ENCODE assay signal across 8 cellular contexts in the genomic region with DNA sequence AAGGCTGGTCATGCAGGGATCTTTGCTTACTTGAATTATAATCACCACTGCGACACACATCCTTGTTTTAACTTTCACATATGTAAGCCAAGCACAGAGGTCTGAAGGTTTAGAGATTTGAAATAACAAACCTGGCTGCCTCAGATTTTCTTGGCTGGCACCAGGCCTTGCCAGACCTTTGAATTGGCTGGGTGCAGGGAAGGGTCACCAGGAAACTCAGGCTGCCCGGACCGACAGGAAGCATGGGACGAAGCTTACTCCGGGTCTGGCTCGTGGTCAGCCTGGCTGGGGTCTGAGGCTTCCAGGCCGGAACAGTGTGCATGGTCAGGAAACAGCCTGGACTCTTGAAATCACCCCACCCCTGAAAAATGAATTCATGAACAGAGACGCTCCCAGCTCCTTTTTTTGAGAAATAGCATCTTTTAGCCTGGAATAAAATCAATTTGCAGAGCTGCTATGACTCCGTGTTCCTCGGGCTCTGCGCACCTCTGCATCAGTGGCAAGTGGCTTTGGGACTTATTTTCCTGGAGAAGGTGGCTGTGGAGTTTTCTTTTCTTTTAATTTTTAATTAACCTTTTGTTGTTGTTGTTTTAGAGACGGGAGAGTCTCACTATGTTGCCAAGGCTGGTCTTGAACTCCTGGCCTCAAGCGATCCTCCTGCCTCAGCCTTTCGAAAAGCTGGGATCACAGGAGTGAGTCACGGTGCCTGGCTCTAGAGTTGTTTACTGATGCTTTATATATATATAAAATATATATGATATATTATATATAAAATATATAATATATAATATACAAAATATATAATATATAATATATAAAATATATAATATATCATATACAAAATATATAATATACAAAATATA. TPM values are rescaled to one million over a fixed set of nuclear protein-coding genes. Genes with fewer than 3 reads are reported as not detected.
A peak's percentile ranks its signal among the peaks of the same experiment; 100 is the strongest.
DNase-seq lines count a peak whose midpoint lies in the region; ATAC-seq, FAIRE-seq and TF ChIP-seq lines count a peak whose summit lies in the region.
"Not testable (repeated sequence)": the region's sequence is repeated elsewhere in the genome, so short reads cannot be mapped to it uniquely, and the experiment has no call there.

No MANE protein-coding gene starts in this region.

- H3K4me1 ChIP-seq in ascending aorta, right atrium auricular region, psoas muscle, thyroid gland: not testable (repeated sequence)

- H3K9me3 ChIP-seq in ascending aorta, right atrium auricular region, psoas muscle, thyroid gland: not testable (repeated sequence)

- H3K27ac ChIP-seq in ascending aorta (peak overlapping the region; percentile 1 to 34), right atrium auricular region (peak overlapping the region; percentile 2 to 38), thyroid gland (peak overlapping the region in 2 of 3 donors; percentile 17 to 27)
- H3K27ac ChIP-seq in psoas muscle = not testable (repeated sequence)

- 32 to 50% (median 38%) methylated on average over 15 of the region's 15 CpGs for WGBS in psoas muscle, 3 donors
- WGBS in thyroid gland, 2 donors = 52 to 57% methylated on average over 12 to 15 of the region's 15 CpGs

- not testable (repeated sequence) for DNase-seq in H54 (ENCODE audit: insufficient read length, low spot score)
- DNase-seq in UCSD-AML1 (lab: John Stamatoyannopoulos, UW; ENCODE audit: unreplicated experiment) (peak; percentile 35), ascending aorta (ENCODE audit: low spot score in 2 of 2) (peak in 1 of 2 donors; percentile 78), fibroblast of the aortic adventitia (ENCODE audit: low read depth) (peak; percentile 18), right atrium auricular region (ENCODE audit: low spot score) (peak; percentile 68), mesenteric fat pad (ENCODE audit: low spot score) (peak; percentile 85), psoas muscle (peak; percentile 48 to 77), thyroid gland (peak; percentile 47 to 71)

- intact Hi-C loops in ascending aorta (cut with DNase I); psoas muscle (cut with DNase I); thyroid gland (cut with DNase I): not testable (repeated sequence)

- not testable (repeated sequence) for H3K27me3 ChIP-seq in ascending aorta; right atrium auricular region; psoas muscle (ENCODE audit: insufficient read depth in 3 of 3, low read length in 2 of 3); thyroid gland

- peak; percentile 33 for FAIRE-seq in H54 (lab: Jason Lieb, UNC)

- H3K4me3 ChIP-seq in ascending aorta; fibroblast of the aortic adventitia (ENCODE audit: low read depth, low read length); right atrium auricular region; psoas muscle; thyroid gland (replicated peaks in 1 of 3): not testable (repeated sequence)

- TF ChIP-seq POLR2A in H54 (IDR thresholded peaks at IDR 0.05; ENCODE audit: low read depth, low read length); thyroid gland (IDR thresholded peaks at IDR 0.05): not testable (repeated sequence)

- not testable (repeated sequence) for H3K36me3 ChIP-seq in ascending aorta; right atrium auricular region; psoas muscle (ENCODE audit: insufficient read depth in 1 of 2, low read depth in 1 of 2); thyroid gland

- peak; percentile 49 to 75 (median 68) for ATAC-seq in psoas muscle

- not testable (repeated sequence) for TF ChIP-seq CTCF in ascending aorta (IDR thresholded peaks at IDR 0.05); fibroblast of the aortic adventitia (IDR thresholded peaks at IDR 0.05; ENCODE audit: insufficient read depth, low read length); right atrium auricular region (IDR thresholded peaks at IDR 0.05); psoas muscle (IDR thresholded peaks at IDR 0.05); thyroid gland (IDR thresholded peaks at IDR 0.05)

RNA-seq across cellular contexts. Expression of gene KPNA2, which starts 35.3 kb away (rescaled TPM):
- total RNA-seq in ascending aorta (11.6 TPM), fibroblast of the aortic adventitia (ENCODE audit: low replicate concordance) (83.9 and 134 TPM in 2 replicates), right atrium auricular region (10 to 100 TPM; 17.9 to 19.2 TPM), mesenteric fat pad (37.9 TPM), psoas muscle (10 to 100 TPM; 11.4 to 25.2 (median 18.5) TPM), thyroid gland (10 to 100 TPM; 13.3 to 25.8 (median 17.5) TPM)
- polyA plus RNA-seq in psoas muscle = 10 to 100 TPM; 16.1 to 38.4 (median 29.7) TPM
